30 cellular contexts compared by ENCODE assay signal in the genomic region with DNA sequence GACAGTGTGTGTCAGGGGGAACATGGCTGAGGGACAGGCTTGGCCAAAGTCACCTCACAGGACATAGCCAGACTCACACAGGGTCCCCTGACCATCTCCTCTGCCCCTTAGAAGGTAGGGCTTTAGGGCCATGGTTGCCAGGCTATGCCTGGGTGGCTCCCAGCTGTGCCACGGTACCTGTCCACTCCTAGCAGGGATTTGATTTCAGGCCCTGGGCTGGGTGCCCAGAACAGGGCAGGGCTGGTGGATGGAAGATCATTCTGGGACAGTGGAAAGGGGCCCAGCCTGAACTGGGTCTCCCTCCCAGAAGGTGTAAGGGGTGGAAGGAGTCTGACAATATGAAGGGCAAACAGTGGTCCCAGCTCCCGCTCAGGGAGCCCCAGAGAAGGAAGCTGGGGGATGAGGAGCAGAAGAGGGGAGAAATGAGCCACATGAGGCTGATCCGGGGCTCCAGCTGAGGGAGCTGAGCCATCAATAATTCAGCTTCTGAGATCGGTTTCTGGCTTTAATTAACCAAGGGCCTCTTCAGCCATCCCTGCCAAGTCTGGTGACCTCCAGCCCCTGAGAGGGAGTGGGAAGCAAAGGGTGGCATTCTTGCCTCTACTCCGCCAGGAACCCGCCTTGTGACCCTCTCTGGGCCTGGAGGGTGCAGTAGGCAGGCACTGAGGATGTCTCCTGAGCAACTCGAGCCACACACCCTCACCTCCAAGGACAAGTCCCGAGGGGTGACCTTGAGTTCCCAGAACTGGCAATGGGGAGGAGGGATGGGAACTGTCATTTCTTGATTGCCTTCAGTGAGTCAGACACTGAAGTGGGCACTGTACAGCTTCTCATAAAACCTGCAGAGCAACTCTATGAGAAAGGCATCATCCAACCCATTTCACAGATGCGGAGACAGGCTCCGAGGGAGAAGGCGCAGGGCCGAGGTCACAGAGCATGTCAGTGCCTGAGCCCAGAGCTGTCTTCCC. TPM values are rescaled to one million over a fixed set of nuclear protein-coding genes. Genes with fewer than 3 reads are reported as not detected.
DNase-seq lines count a peak whose midpoint lies in the region; ATAC-seq and TF ChIP-seq lines count a peak whose summit lies in the region.
"Had no signal": no experiment of that assay in that cellular context is flagged by ENCODE, and none has a peak within 500 bp of the region (broad histone marks: within the 10 kb centered on the region; RNA-seq: fewer than 3 reads in every experiment).

No MANE protein-coding gene starts in this region.

- POLR2A ChIA-PET in WTC11 (lab: Charles Lee) = interaction anchor here (0.5 kb wide), 1 partner anchor 15 kb away, joined by 4 read pairs; no protein-coding TSS in a partner anchor

- no peak overlapping the region for H3K4me3 Mint-ChIP-seq in activated naive CD8-positive, alpha-beta T cell treated with anti-CD3 and anti-CD28 coated beads, Interleukin-2, amount 50 U/mL, for 24 hours
- no peak overlapping the region for H3K4me3 Mint-ChIP-seq in activated naive CD8-positive, alpha-beta T cell treated with anti-CD3 and anti-CD28 coated beads for 36 hours
- 0 out of 2 replicates have a peak overlapping the region, but pooled peaks have one; percentile 34 for H3K4me3 Mint-ChIP-seq in WTC11
- H3K4me3 Mint-ChIP-seq: activated B cell treated with CpG ODN at 0.5 μM for 24 hours; activated CD4-positive, alpha-beta memory T cell treated with anti-CD3 and anti-CD28 coated beads for 36 hours; GM23338 had no signal

- no peak for DNase-seq in activated naive CD8-positive, alpha-beta T cell treated with anti-CD3 and anti-CD28 coated beads, Interleukin-2, amount 50 U/mL, for 24 hours
- no peak for DNase-seq in activated naive CD8-positive, alpha-beta T cell treated with anti-CD3 and anti-CD28 coated beads for 36 hours
- no peak for DNase-seq in WTC11 (ENCODE audit: low spot score)
- DNase-seq in right cardiac atrium = peak in 2 of 3 donors; percentile 23 to 31
- no peak for DNase-seq in HuH-7 (ENCODE audit: low spot score)
- DNase-seq: activated B cell treated with CpG ODN at 0.5 μM for 24 hours; activated CD4-positive, alpha-beta memory T cell treated with anti-CD3 and anti-CD28 coated beads for 36 hours; activated gamma-delta T cell treated with Interleukin-2 at 50 U/mL for 16 hours; caudate nucleus; EL; foreskin keratinocyte; hippocampal formation; NCI-H1436; NCI-H524; stimulated activated CD4-positive, alpha-beta T cell treated with anti-CD3 and anti-CD28 coated beads, Interleukin-12 subunit alpha, Interleukin-12 subunit beta, amount 100 ng/mL, for 4 hours; upper lobe of left lung had no signal

- 84% methylated on average over 12 of the region's 12 CpGs for WGBS in right cardiac atrium

- H3K27ac ChIP-seq in right cardiac atrium (ENCODE audit: low read length) = no peak overlapping the region
- peak overlapping the region in 13 of 21 experiments; percentile 25 to 73 (median 39) for H3K27ac ChIP-seq in skin epidermis
- H3K27ac ChIP-seq: BLaER1 treated with 17β-estradiol and CSF1 and Interleukin-3, amounts not matched to agents 10 nM and 100 nM; foreskin keratinocyte; HL-60; neutrophil; SK-N-MC had no signal

- no peak for TF ChIP-seq CTCF in WTC11 (IDR thresholded peaks at IDR 0.05)

- no peaks in the 10 kb centered on the region for H3K27me3 Mint-ChIP-seq in activated naive CD8-positive, alpha-beta T cell treated with anti-CD3 and anti-CD28 coated beads, Interleukin-2, amount 50 U/mL, for 24 hours
- H3K27me3 Mint-ChIP-seq in activated naive CD8-positive, alpha-beta T cell treated with anti-CD3 and anti-CD28 coated beads for 36 hours = peaks cover 9% of the 10 kb centered on the region
- peaks cover 24% of the 10 kb centered on the region for H3K27me3 Mint-ChIP-seq in WTC11 (ENCODE audit: low read depth)
- H3K27me3 Mint-ChIP-seq: activated CD4-positive, alpha-beta memory T cell treated with anti-CD3 and anti-CD28 coated beads for 36 hours had no signal

- H3K4me1 Mint-ChIP-seq in activated naive CD8-positive, alpha-beta T cell treated with anti-CD3 and anti-CD28 coated beads, Interleukin-2, amount 50 U/mL, for 24 hours = peaks cover 2% of the 10 kb centered on the region
- no peaks in the 10 kb centered on the region for H3K4me1 Mint-ChIP-seq in activated naive CD8-positive, alpha-beta T cell treated with anti-CD3 and anti-CD28 coated beads for 36 hours
- H3K4me1 Mint-ChIP-seq in WTC11 = peaks cover 4% of the 10 kb centered on the region; the same call in 1 of the 2 replicates

- H3K27ac Mint-ChIP-seq in activated naive CD8-positive, alpha-beta T cell treated with anti-CD3 and anti-CD28 coated beads, Interleukin-2, amount 50 U/mL, for 24 hours = no peak overlapping the region
- H3K27ac Mint-ChIP-seq in activated naive CD8-positive, alpha-beta T cell treated with anti-CD3 and anti-CD28 coated beads for 36 hours = no peak overlapping the region
- H3K27ac Mint-ChIP-seq in WTC11 = no peak overlapping the region
- H3K27ac Mint-ChIP-seq: activated B cell treated with CpG ODN at 0.5 μM for 24 hours; activated CD4-positive, alpha-beta memory T cell treated with anti-CD3 and anti-CD28 coated beads for 36 hours; GM23338 had no signal

- intact Hi-C loops in right cardiac atrium (cut with DNase I) = no loop called here

- ATAC-seq in activated naive CD8-positive, alpha-beta T cell treated with anti-CD3 and anti-CD28 coated beads, Interleukin-2, amount 50 U/mL, for 24 hours = peak; percentile 11
- no peak for ATAC-seq in WTC11
- peak in 1 of 2 donors; percentile 9 for ATAC-seq in right cardiac atrium
- ATAC-seq in GM21717 (IDR thresholded peaks at IDR 0.05; ENCODE audit: unreplicated experiment) = no peak
- ATAC-seq in GM18868 (IDR thresholded peaks at IDR 0.05; ENCODE audit: unreplicated experiment) = no peak
- ATAC-seq: foreskin keratinocyte, GM23338 had no signal

- no peaks in the 10 kb centered on the region for H3K9me3 Mint-ChIP-seq in activated naive CD8-positive, alpha-beta T cell treated with anti-CD3 and anti-CD28 coated beads, Interleukin-2, amount 50 U/mL, for 24 hours
- no peaks in the 10 kb centered on the region for H3K9me3 Mint-ChIP-seq in activated naive CD8-positive, alpha-beta T cell treated with anti-CD3 and anti-CD28 coated beads for 36 hours
- H3K9me3 Mint-ChIP-seq in WTC11 = no peaks in the 10 kb centered on the region
- H3K9me3 Mint-ChIP-seq: activated B cell treated with CpG ODN at 0.5 μM for 24 hours; activated CD4-positive, alpha-beta memory T cell treated with anti-CD3 and anti-CD28 coated beads for 36 hours; GM23338 had no signal

- no peaks in the 10 kb centered on the region for H3K4me1 ChIP-seq in right cardiac atrium (ENCODE audit: control insufficient read depth, insufficient read depth, low read length)
- H3K4me1 ChIP-seq: foreskin keratinocyte had no signal

- CTCF ChIA-PET in WTC11 (lab: Charles Lee) = interaction anchor here (1.0 to 13.1 kb wide), 8 partner anchors 10 to 336 kb away, joined by 4 to 260 read pairs (median 17); a partner anchor contains a TSS

- H3K9me3 ChIP-seq in right cardiac atrium (ENCODE audit: control insufficient read depth, low read length) = no peaks in the 10 kb centered on the region
- H3K9me3 ChIP-seq: BLaER1 treated with 17β-estradiol and CSF1 and Interleukin-3, amounts not matched to agents 10 nM and 100 nM; neutrophil; upper lobe of left lung had no signal

- H3K36me3 Mint-ChIP-seq in activated naive CD8-positive, alpha-beta T cell treated with anti-CD3 and anti-CD28 coated beads, Interleukin-2, amount 50 U/mL, for 24 hours (ENCODE audit: low read depth) = no peaks in the 10 kb centered on the region
- no peaks in the 10 kb centered on the region for H3K36me3 Mint-ChIP-seq in activated naive CD8-positive, alpha-beta T cell treated with anti-CD3 and anti-CD28 coated beads for 36 hours
- H3K36me3 Mint-ChIP-seq in WTC11 = no peaks in the 10 kb centered on the region
- H3K36me3 Mint-ChIP-seq: activated CD4-positive, alpha-beta memory T cell treated with anti-CD3 and anti-CD28 coated beads for 36 hours had no signal

- no peak overlapping the region for H3K4me3 ChIP-seq in right cardiac atrium (ENCODE audit: low read length)
- no peak overlapping the region for H3K4me3 ChIP-seq in skin epidermis
- H3K4me3 ChIP-seq: BLaER1 treated with 17β-estradiol and CSF1 and Interleukin-3, amounts not matched to agents 10 nM and 100 nM; GM23338; lung; SK-N-MC; upper lobe of left lung had no signal

- no peaks in the 10 kb centered on the region for H3K27me3 ChIP-seq in right cardiac atrium (ENCODE audit: control insufficient read depth, insufficient read depth)
- H3K27me3 ChIP-seq: BLaER1 treated with 17β-estradiol and CSF1 and Interleukin-3, amounts not matched to agents 10 nM and 100 nM; foreskin keratinocyte; upper lobe of left lung had no signal

TF ChIP-seq in WTC11, 78 proteins besides CTCF, POLR2A, EP300 and RAD21:
- TF ChIP-seq ZNF138 (CRISPR knock-in tag; conservative IDR thresholded peaks at IDR 0.05) = no peak
TF ChIP-seq in WTC11: peak in this region for 0.

RNA-seq across cellular contexts. Expression of a gene that starts 2.1 kb away (rescaled TPM):
- total RNA-seq in activated naive CD8-positive, alpha-beta T cell treated with anti-CD3 and anti-CD28 coated beads for 36 hours = not detected
- 3.0 to 5.5 TPM (median 4.3 TPM) in 3 replicates for total RNA-seq in WTC11 (2021)
- not detected for total RNA-seq in right cardiac atrium
- polyA plus RNA-seq in right cardiac atrium = not detected
- total RNA-seq: activated CD4-positive, alpha-beta memory T cell treated with anti-CD3 and anti-CD28 coated beads for 36 hours; dermis microvascular lymphatic vessel endothelial cell; endothelial cell of umbilical vein; HepG2; T-helper 2 cell treated with Interferon-gamma antibody and Interleukin-4, amounts not matched to agents 100 ng/mL and 5 ng/mL, for 36 hours had no signal
- polyA plus RNA-seq: endothelial cell of umbilical vein, HepG2 had no signal

RNA-seq across cellular contexts. Expression of a gene that starts 6.4 kb away (rescaled TPM):
- total RNA-seq in activated naive CD8-positive, alpha-beta T cell treated with anti-CD3 and anti-CD28 coated beads for 36 hours = not detected
- 0.98 to 1.6 TPM (median 1.3 TPM) in 3 replicates for total RNA-seq in WTC11 (2021)
- total RNA-seq in right cardiac atrium = 10 to 100 TPM in 3 of 4 donors, 1 to 10 TPM in 1; 5.8 to 46.0 (median 11.9) TPM
- 98.1 TPM for polyA plus RNA-seq in right cardiac atrium
- total RNA-seq: activated B cell treated with CpG ODN at 0.5 μM for 24 hours; activated CD4-positive, alpha-beta memory T cell treated with anti-CD3 and anti-CD28 coated beads for 36 hours; dermis microvascular lymphatic vessel endothelial cell; endothelial cell of umbilical vein; foreskin keratinocyte; HepG2; MCF 10A; T-helper 2 cell treated with Interferon-gamma antibody and Interleukin-4, amounts not matched to agents 100 ng/mL and 5 ng/mL, for 36 hours had no signal
- polyA plus RNA-seq: GM23338, HepG2 had no signal

RNA-seq across cellular contexts. Expression of a gene that starts 11.4 kb away (rescaled TPM):
- 1 to 10 TPM; 3.5 to 3.9 TPM for total RNA-seq in activated naive CD8-positive, alpha-beta T cell treated with anti-CD3 and anti-CD28 coated beads for 36 hours
- total RNA-seq in WTC11 (2021) (7.8 to 12.4 TPM (median 7.8 TPM) in 3 replicates), right cardiac atrium (1 to 10 TPM in 1 of 4 donors, under 1 TPM in 3; 0.46 to 3.3 (median 0.68) TPM)
- 1.7 TPM for polyA plus RNA-seq in right cardiac atrium

RNA-seq across cellular contexts. Expression of a gene that starts 14.3 kb away (rescaled TPM):
- 1 to 10 TPM; 3.0 to 4.5 TPM for total RNA-seq in activated naive CD8-positive, alpha-beta T cell treated with anti-CD3 and anti-CD28 coated beads for 36 hours
- total RNA-seq in WTC11 (2021) (13.3 to 15.0 TPM (median 14.0 TPM) in 3 replicates), right cardiac atrium (10 to 100 TPM; 40.7 to 52.7 (median 45.9) TPM)
- 47.5 TPM for polyA plus RNA-seq in right cardiac atrium

RNA-seq across cellular contexts. Expression of a gene that starts 39.2 kb away (rescaled TPM):
- total RNA-seq in activated naive CD8-positive, alpha-beta T cell treated with anti-CD3 and anti-CD28 coated beads for 36 hours = 10 to 100 TPM; 39.6 to 45.5 TPM
- total RNA-seq in WTC11 (2021) (18.0 to 19.7 TPM (median 18.5 TPM) in 3 replicates), right cardiac atrium (1 to 10 TPM in 3 of 4 donors, under 1 TPM in 1; 0.39 to 2.9 (median 2.0) TPM)
- 2.1 TPM for polyA plus RNA-seq in right cardiac atrium
- total RNA-seq: endothelial cell of umbilical vein had no signal

Comparison
In these comparisons a context has a peak if more than half of its experiments do, and no peak if none do; other contexts are left out.
1. DNase-seq: peak in right cardiac atrium (2 of 3); none in activated naive CD8-positive, alpha-beta T cell treated with anti-CD3 and anti-CD28 coated beads, Interleukin-2, amount 50 U/mL, for 24 hours (single experiment), activated naive CD8-positive, alpha-beta T cell treated with anti-CD3 and anti-CD28 coated beads for 36 hours (single experiment), WTC11 (single experiment) and HuH-7 (single experiment).